ENCODE assay signal across 1 cellular context in the genomic region with DNA sequence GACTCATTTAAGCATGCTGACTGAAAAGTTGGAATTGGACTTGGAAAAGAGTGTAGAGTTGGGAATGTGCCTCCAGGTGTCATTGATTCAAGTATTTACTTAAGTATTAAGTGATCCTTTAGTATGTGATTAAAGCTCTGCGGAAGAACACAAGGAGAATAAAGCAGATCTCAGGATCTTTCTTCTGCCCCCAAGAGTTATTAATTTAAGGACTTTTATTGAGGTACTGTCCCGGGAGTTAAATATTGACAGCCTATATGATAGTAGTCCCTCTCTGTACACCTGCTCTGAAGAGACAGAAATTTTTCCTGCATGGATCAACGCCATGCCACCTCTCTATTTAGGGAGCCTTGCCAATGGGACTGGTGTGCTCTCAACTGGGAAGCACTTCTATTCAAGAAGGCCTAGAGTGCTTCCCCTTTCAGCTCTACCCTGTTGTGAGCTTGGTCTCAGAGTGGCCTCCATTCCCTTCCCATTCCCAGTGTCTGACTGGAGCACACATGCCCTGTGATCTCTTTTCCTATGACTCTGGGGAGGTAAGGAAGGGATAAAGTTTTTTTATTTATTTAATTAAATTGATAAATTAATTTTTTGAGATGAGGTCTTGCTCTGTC.
TF ChIP-seq lines count a peak whose summit lies in the region.

No MANE protein-coding gene starts in this region.

TF ChIP-seq in WTC11, 78 proteins besides CTCF, POLR2A, EP300 and RAD21 (continued from another document):
- TF ChIP-seq, protein P1, sequence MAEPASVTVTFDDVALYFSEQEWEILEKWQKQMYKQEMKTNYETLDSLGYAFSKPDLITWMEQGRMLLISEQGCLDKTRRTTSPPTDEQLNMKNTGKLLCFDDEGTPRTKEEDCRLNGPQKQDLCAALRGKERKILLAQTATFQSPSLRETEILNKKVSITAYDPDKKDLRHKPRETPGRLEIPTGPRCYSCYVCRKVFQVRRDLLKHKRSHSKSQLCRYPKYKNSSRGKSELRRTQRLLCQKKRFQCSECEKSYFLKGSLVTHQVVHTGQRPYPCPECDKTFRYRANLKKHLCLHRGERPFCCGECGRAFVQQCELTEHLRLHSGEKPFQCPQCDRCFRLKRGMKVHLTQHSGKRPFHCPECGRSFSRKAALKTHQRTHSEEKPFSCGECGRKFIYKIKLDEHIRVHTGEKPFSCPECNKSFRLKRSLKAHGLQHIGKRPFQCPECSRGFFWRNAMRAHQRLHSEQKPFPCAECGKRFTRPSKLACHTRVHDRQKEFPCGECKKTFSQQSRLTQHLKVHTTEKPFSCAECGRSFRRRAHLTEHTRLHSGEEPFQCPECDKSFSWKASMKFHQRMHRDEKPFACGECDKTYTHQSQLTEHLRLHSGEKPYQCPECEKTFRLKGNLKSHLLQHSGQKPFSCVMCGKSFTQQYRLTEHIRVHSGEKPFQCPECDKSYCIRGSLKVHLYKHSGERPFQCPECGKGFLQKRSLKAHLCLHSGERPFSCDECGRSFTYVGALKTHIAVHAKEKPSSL (CRISPR knock-in tag; conservative IDR thresholded peaks at IDR 0.05) = no peak
- no peak for TF ChIP-seq ZNF219 (CRISPR knock-in tag; IDR thresholded peaks at IDR 0.05; ENCODE audit: borderline replicate concordance)
